26 cellular contexts compared by ENCODE assay signal in the genomic region with DNA sequence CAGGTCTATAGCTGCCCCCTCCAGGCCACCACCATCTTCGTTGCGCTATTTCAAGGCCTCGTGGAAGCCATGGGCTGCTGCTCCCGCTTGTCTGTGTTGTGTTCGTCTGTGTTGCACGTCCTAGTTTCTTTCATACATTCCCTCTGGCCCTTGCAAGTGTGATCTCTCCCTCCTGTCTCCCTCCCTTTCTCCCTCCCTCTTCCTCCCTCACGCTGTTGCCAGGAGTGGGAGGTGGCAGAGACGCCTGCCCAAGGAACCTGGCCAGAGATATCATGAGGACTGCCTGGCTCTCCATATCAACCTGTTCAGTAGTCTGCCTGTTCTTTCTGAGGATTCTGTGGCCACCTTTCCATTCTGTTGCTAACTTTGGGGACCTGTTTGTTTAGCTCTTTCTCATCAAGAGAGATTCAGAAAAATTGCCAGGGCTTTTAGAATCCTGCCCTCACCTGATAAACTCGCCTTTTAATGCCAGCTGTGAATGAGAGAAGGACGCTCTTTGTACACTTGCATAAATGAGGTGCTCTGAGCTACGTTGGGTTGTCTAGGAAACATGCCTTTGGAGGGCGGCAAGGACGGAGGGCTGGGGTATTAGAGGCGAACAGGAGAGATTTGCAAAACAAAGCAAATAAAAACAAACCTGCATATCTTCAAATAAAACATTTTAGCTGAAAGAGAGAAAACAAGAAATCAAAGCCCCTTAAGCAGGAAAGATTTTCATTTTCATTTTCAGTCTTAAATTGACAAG.
DNase-seq lines count a peak whose midpoint lies in the region; ATAC-seq and TF ChIP-seq lines count a peak whose summit lies in the region.
"Had no signal": no experiment of that assay in that cellular context is flagged by ENCODE, and none has a peak within 500 bp of the region (broad histone marks: within the 10 kb centered on the region; RNA-seq: fewer than 3 reads in every experiment).

No MANE protein-coding gene starts in this region.

- H3K18ac ChIP-seq in mesenchymal stem cell (ENCODE audit: low read depth in 1 of 2, low read length in 2 of 2): no peak overlapping the region

- H3K27ac ChIP-seq in mesenchymal stem cell (ENCODE audit: low read length, poor library complexity, severe bottlenecking): no peak overlapping the region
- H3K27ac ChIP-seq: C4-2B, esophagus muscularis mucosa, Peyer's patch had no signal

- WGBS in mesenchymal stem cell: 96% methylated on average over 11 of the region's 14 CpGs

- H3K4me3 ChIP-seq in mesenchymal stem cell (ENCODE audit: insufficient read depth in 1 of 2, low read depth in 1 of 2, low read length in 2 of 2): no peak overlapping the region
- H3K4me3 ChIP-seq: esophagus muscularis mucosa, K562, MG63, Peyer's patch had no signal

- H3K9ac ChIP-seq in mesenchymal stem cell (ENCODE audit: low read length): no peak overlapping the region

- H2BK12ac ChIP-seq in mesenchymal stem cell (ENCODE audit: low read length in 2 of 2): no peak overlapping the region

- H3K4ac ChIP-seq in mesenchymal stem cell (ENCODE audit: low read depth in 1 of 2, low read length in 2 of 2): no peak overlapping the region

- POLR2A ChIA-PET in WTC11 (lab: Charles Lee): no interaction called here

- H3K4me3 Mint-ChIP-seq in activated naive CD4-positive, alpha-beta T cell treated with anti-CD3 and anti-CD28 coated beads, Interleukin-2, amount 10 ng/mL, durations not matched to agents 7 days and 5 days: no peak overlapping the region
- H3K4me3 Mint-ChIP-seq in WTC11: no peak overlapping the region
- H3K4me3 Mint-ChIP-seq in type B pancreatic cell: no peak overlapping the region
- H3K4me3 Mint-ChIP-seq: activated naive CD8-positive, alpha-beta T cell; activated T-cell treated with anti-CD3 and anti-CD28 coated beads, Interleukin-2, amount 50 U/mL, for 4 hours; T-helper 2 cell treated with Interferon-gamma antibody and Interleukin-4, amounts not matched to agents 5 μg/mL and 100 μg/mL, for 36 hours had no signal

- peak overlapping the region; percentile 13 for H3K27ac Mint-ChIP-seq in activated naive CD4-positive, alpha-beta T cell treated with anti-CD3 and anti-CD28 coated beads, Interleukin-2, amount 10 ng/mL, durations not matched to agents 7 days and 5 days
- no peak overlapping the region for H3K27ac Mint-ChIP-seq in activated naive CD4-positive, alpha-beta T cell treated with anti-CD3 and anti-CD28 coated beads, Interleukin-2, amount 50 U/mL, for 72 hours
- peak overlapping the region; percentile 1; the same call in 1 of the 2 replicates for H3K27ac Mint-ChIP-seq in WTC11
- peak overlapping the region; percentile 42 for H3K27ac Mint-ChIP-seq in type B pancreatic cell
- H3K27ac Mint-ChIP-seq: activated naive CD8-positive, alpha-beta T cell; T-helper 2 cell treated with Interferon-gamma antibody and Interleukin-4, amounts not matched to agents 5 μg/mL and 100 μg/mL, for 36 hours had no signal

- DNase-seq in activated naive CD4-positive, alpha-beta T cell treated with anti-CD3 and anti-CD28 coated beads, Interleukin-2, amount 10 ng/mL, durations not matched to agents 7 days and 5 days: no peak
- no peak for DNase-seq in activated naive CD4-positive, alpha-beta T cell treated with anti-CD3 and anti-CD28 coated beads, Interleukin-2, amount 50 U/mL, for 72 hours (ENCODE audit: low spot score in 2 of 2)
- DNase-seq in WTC11 (ENCODE audit: low spot score) (no peak), mesenchymal stem cell (no peak), type B pancreatic cell (ENCODE audit: extremely low spot score, unreplicated experiment) (peak; percentile 3), NOMO-1 (lab: John Stamatoyannopoulos, UW; ENCODE audit: unreplicated experiment in 2 of 2) (no peak), RPMI8226 (no peak), NCI-H2196 (lab: John Stamatoyannopoulos, UW; ENCODE audit: unreplicated experiment) (no peak)
- DNase-seq: ACHN; activated CD4-positive, alpha-beta T cell treated with anti-CD3 and anti-CD28 coated beads, Interleukin-2, amount 50 U/mL, for 48 hours; activated T-cell treated with anti-CD3 and anti-CD28 coated beads, Interleukin-2, amount 50 U/mL, for 4 hours; effector CD8-positive, alpha-beta T cell; kidney glomerular epithelial cell; mammary epithelial cell; MG63; NCI-H1417 treated with DMSO at 0.1 percent for 48 hours; NCI-H2107; NCI-H510A treated with DMSO at 0.1 percent for 48 hours; Peyer's patch; stimulated activated CD4-positive, alpha-beta T cell treated with anti-CD3 and anti-CD28 coated beads, Interleukin-15, amount 100 ng/mL, for 24 hours had no signal

- H3K23ac ChIP-seq in mesenchymal stem cell (ENCODE audit: low read length in 2 of 2): no peak overlapping the region

- CTCF ChIA-PET in activated naive CD4-positive, alpha-beta T cell treated with anti-CD3 and anti-CD28 coated beads, Interleukin-2, amount 10 ng/mL, durations not matched to agents 7 days and 5 days (lab: Charles Lee): interaction anchor here (1.3 kb wide), 1 partner anchor 149 kb away, joined by 3 read pairs; no protein-coding TSS in a partner anchor
- CTCF ChIA-PET in WTC11 (lab: Charles Lee): interaction anchor here (1.2 kb wide), 1 partner anchor 150 kb away, joined by 3 read pairs; no protein-coding TSS in a partner anchor

- H3K36me3 ChIP-seq in mesenchymal stem cell (ENCODE audit: control insufficient read depth in 1 of 2, insufficient read depth in 2 of 2, low read depth in 1 of 2, low read length in 2 of 2): peaks cover 20 to 48% of the 10 kb centered on the region in 2 experiments
- H3K36me3 ChIP-seq: MG63 had no signal

- no peaks in the 10 kb centered on the region for H3K9me3 Mint-ChIP-seq in activated naive CD4-positive, alpha-beta T cell treated with anti-CD3 and anti-CD28 coated beads, Interleukin-2, amount 10 ng/mL, durations not matched to agents 7 days and 5 days
- H3K9me3 Mint-ChIP-seq in activated naive CD4-positive, alpha-beta T cell treated with anti-CD3 and anti-CD28 coated beads, Interleukin-2, amount 50 U/mL, for 72 hours: no peaks in the 10 kb centered on the region
- no peaks in the 10 kb centered on the region; the same call in 1 of the 2 replicates for H3K9me3 Mint-ChIP-seq in WTC11
- H3K9me3 Mint-ChIP-seq in type B pancreatic cell: no peaks in the 10 kb centered on the region
- H3K9me3 Mint-ChIP-seq: activated T-cell treated with anti-CD3 and anti-CD28 coated beads, Interleukin-2, amount 50 U/mL, for 4 hours; T-helper 2 cell treated with Interferon-gamma antibody and Interleukin-4, amounts not matched to agents 5 μg/mL and 100 μg/mL, for 36 hours had no signal

- no peaks in the 10 kb centered on the region for H3K9me3 ChIP-seq in mesenchymal stem cell (ENCODE audit: control insufficient read depth, low read length)
- H3K9me3 ChIP-seq: esophagus muscularis mucosa, MG63, Peyer's patch had no signal

- no peak overlapping the region for H3K4me2 ChIP-seq in mesenchymal stem cell (ENCODE audit: low read length, poor library complexity, severe bottlenecking)

- H2BK120ac ChIP-seq in mesenchymal stem cell (ENCODE audit: low read depth, low read length): no peak overlapping the region

- H3K27me3 ChIP-seq in mesenchymal stem cell (ENCODE audit: control insufficient read depth in 1 of 2, insufficient read depth in 1 of 2, low read length in 2 of 2): no peaks in the 10 kb centered on the region
- H3K27me3 ChIP-seq: esophagus muscularis mucosa, MG63, Peyer's patch had no signal

- no peak overlapping the region for H3K14ac ChIP-seq in mesenchymal stem cell (ENCODE audit: low read length in 2 of 2)

- H3K27me3 Mint-ChIP-seq in activated naive CD4-positive, alpha-beta T cell treated with anti-CD3 and anti-CD28 coated beads, Interleukin-2, amount 10 ng/mL, durations not matched to agents 7 days and 5 days: no peaks in the 10 kb centered on the region
- H3K27me3 Mint-ChIP-seq in WTC11 (ENCODE audit: low read depth) (no peaks in the 10 kb centered on the region), type B pancreatic cell (no peaks in the 10 kb centered on the region)
- H3K27me3 Mint-ChIP-seq: activated naive CD8-positive, alpha-beta T cell had no signal

- H4K91ac ChIP-seq in mesenchymal stem cell (ENCODE audit: low read length): peak overlapping the region; percentile 57

- no peak overlapping the region for H2AFZ ChIP-seq in mesenchymal stem cell (ENCODE audit: low read depth, low read length)

- ATAC-seq in activated naive CD4-positive, alpha-beta T cell treated with anti-CD3 and anti-CD28 coated beads, Interleukin-2, amount 50 U/mL, for 72 hours: no peak
- ATAC-seq in WTC11: peak; percentile 32; the same call in 1 of the 2 replicates
- ATAC-seq: activated T-cell treated with anti-CD3 and anti-CD28 coated beads, Interleukin-2, amount 50 U/mL, for 4 hours; K562; sciatic nerve had no signal

- peaks cover 14% of the 10 kb centered on the region for H3K4me1 Mint-ChIP-seq in activated naive CD4-positive, alpha-beta T cell treated with anti-CD3 and anti-CD28 coated beads, Interleukin-2, amount 10 ng/mL, durations not matched to agents 7 days and 5 days
- H3K4me1 Mint-ChIP-seq in WTC11: peaks cover 26% of the 10 kb centered on the region
- peaks cover 13% of the 10 kb centered on the region for H3K4me1 Mint-ChIP-seq in type B pancreatic cell (ENCODE audit: unreplicated experiment)

- peaks cover 11% of the 10 kb centered on the region for H3K36me3 Mint-ChIP-seq in activated naive CD4-positive, alpha-beta T cell treated with anti-CD3 and anti-CD28 coated beads, Interleukin-2, amount 10 ng/mL, durations not matched to agents 7 days and 5 days
- H3K36me3 Mint-ChIP-seq in activated naive CD4-positive, alpha-beta T cell treated with anti-CD3 and anti-CD28 coated beads, Interleukin-2, amount 50 U/mL, for 72 hours: peaks cover 3 to 9% of the 10 kb centered on the region in 2 donors
- H3K36me3 Mint-ChIP-seq in WTC11: no peaks in the 10 kb centered on the region; the same call in 1 of the 2 replicates
- peaks cover 8% of the 10 kb centered on the region for H3K36me3 Mint-ChIP-seq in type B pancreatic cell

- H2BK15ac ChIP-seq in mesenchymal stem cell (ENCODE audit: low read depth, poor library complexity, severe bottlenecking): no peak overlapping the region

- no peak for TF ChIP-seq CTCF in WTC11 (IDR thresholded peaks at IDR 0.05)
- TF ChIP-seq CTCF in type B pancreatic cell (conservative IDR thresholded peaks at IDR 0.05): no peak

- peak overlapping the region; percentile 26 for H2BK5ac ChIP-seq in mesenchymal stem cell (ENCODE audit: low read depth, low read length, poor library complexity, severe bottlenecking)

- peaks cover 2% of the 10 kb centered on the region for H3K4me1 ChIP-seq in mesenchymal stem cell (ENCODE audit: control insufficient read depth, insufficient read depth, low read depth, low read length)
- H3K4me1 ChIP-seq: esophagus muscularis mucosa, Peyer's patch had no signal

- no peak overlapping the region for H2AK5ac ChIP-seq in mesenchymal stem cell (ENCODE audit: low read length, severe bottlenecking)

- H4K8ac ChIP-seq in mesenchymal stem cell (ENCODE audit: low read length): no peak overlapping the region

- peaks cover 53% of the 10 kb centered on the region for H3K79me1 ChIP-seq in mesenchymal stem cell (replicated peaks; ENCODE audit: low read length, poor library complexity, severe bottlenecking)

TF ChIP-seq in WTC11, 78 proteins besides CTCF, POLR2A, EP300 and RAD21 (continues in another document):
- TF ChIP-seq ATF3 (CRISPR knock-in tag; conservative IDR thresholded peaks at IDR 0.05): no peak

Comparison
In these comparisons a context has a peak if more than half of its experiments do, and no peak if none do; other contexts are left out.
1. H3K27ac Mint-ChIP-seq: peak in activated naive CD4-positive, alpha-beta T cell treated with anti-CD3 and anti-CD28 coated beads, Interleukin-2, amount 10 ng/mL, durations not matched to agents 7 days and 5 days (single experiment), WTC11 (single experiment) and type B pancreatic cell (single experiment); none in activated naive CD4-positive, alpha-beta T cell treated with anti-CD3 and anti-CD28 coated beads, Interleukin-2, amount 50 U/mL, for 72 hours (0 of 2).